In genomic region chr17:82213251-82214011, GRCh38 we compare ENCODE assay signal across 8 cellular contexts. TPM values are rescaled to one million over a fixed set of nuclear protein-coding genes. Genes with fewer than 3 reads are reported as not detected.
A peak's percentile ranks its signal among the peaks of the same experiment; 100 is the strongest.
DNase-seq lines count a peak whose midpoint lies in the region; ATAC-seq, FAIRE-seq and TF ChIP-seq lines count a peak whose summit lies in the region.

No MANE protein-coding gene starts in this region.

- H3K9ac ChIP-seq in H1 (replicated peaks in 1 of 4; ENCODE audit: extremely low read depth in 1 of 4, low read depth in 3 of 4, low read length in 3 of 4) (peak overlapping the region in 3 of 4 experiments; percentile 38 to 82 (median 59); a peak in 4 of 7 replicates), mesendoderm (ENCODE audit: low read length) (peak overlapping the region; percentile 82)

- H3K14ac ChIP-seq in H1 (ENCODE audit: insufficient read length): no peak overlapping the region

- peak overlapping the region; percentile 94 for H3K27ac Mint-ChIP-seq in stimulated activated naive B cell treated with anti-CD40 and anti-IgM and Interleukin-4, amounts not matched to agents 10 μg/mL and 1 μg/mL and 100 μg/mL, for 72 hours

- no peak overlapping the region for H3K56ac ChIP-seq in H1 (replicated peaks; ENCODE audit: insufficient read length, low read depth, low read length)
- peak overlapping the region; percentile 95 for H3K56ac ChIP-seq in mesendoderm (ENCODE audit: low read length)

- ATAC-seq in GM21723 (IDR thresholded peaks at IDR 0.05; ENCODE audit: unreplicated experiment): peak; percentile 24
- peak in 1 of 2 donors; percentile 2 for ATAC-seq in stimulated activated naive B cell treated with anti-CD40 and anti-IgM and Interleukin-4, amounts not matched to agents 10 μg/mL and 1 μg/mL and 100 μg/mL, for 72 hours (replicated peaks)

- in situ Hi-C loops in Caki2 (cut with HindIII; ENCODE audit: low pct_unique_long_range_greater_than_20kb, low sequenced_read_pairs): no loop called here

- H3K9me3 ChIP-seq in H1 (ENCODE audit: insufficient read depth in 2 of 2, low read depth in 1 of 2, low read length in 1 of 2): no peaks in the 10 kb centered on the region; a peak in 1 of 4 replicates

- CTCF ChIA-PET in H1 (lab: Charles Lee; ENCODE audit: partially characterized antibody): interaction anchor here (1.1 kb wide), 1 partner anchor 38 kb away, joined by 3 read pairs; no protein-coding TSS in a partner anchor

- no peak overlapping the region for H2BK20ac ChIP-seq in H1 (ENCODE audit: low read length)

- H3K79me1 ChIP-seq in H1 (ENCODE audit: low read depth, low read length) (no peaks in the 10 kb centered on the region), mesendoderm (ENCODE audit: low read length) (no peaks in the 10 kb centered on the region)

- WGBS in H1 (ENCODE audit: extremely low coverage in 1 of 2, insufficient coverage in 1 of 2, insufficient read length in 1 of 2, insufficient replicate concordance in 2 of 2, low coverage in 1 of 2, low lambda C conversion rate in 2 of 2, missing lambda C conversion rate in 1 of 2), 2 experiments: 34% methylated on average over 11 of the region's 37 CpGs; no CpG with 5 or more reads in 1 of the 2 experiments
- no CpG with 5 or more reads among the region's 37 CpGs for whole genome bisulfite sequencing in mesendoderm (ENCODE audit: extremely low coverage, insufficient coverage, low lambda C conversion rate)

- peaks cover 0 to 2% of the 10 kb centered on the region in 2 experiments for H4K20me1 ChIP-seq in H1 (replicated peaks in 1 of 2; ENCODE audit: control insufficient read depth in 1 of 2, insufficient read depth in 2 of 2, low read length in 2 of 2)

- H4K8ac ChIP-seq in H1 (ENCODE audit: extremely low read depth, insufficient read depth, low read length): peak overlapping the region; percentile 92; the same call in 1 of the 2 replicates
- H4K8ac ChIP-seq in mesendoderm (ENCODE audit: low read depth, low read length): peak overlapping the region; percentile 96

- H4K91ac ChIP-seq in H1 (replicated peaks; ENCODE audit: insufficient read length, low read length): peak overlapping the region; percentile 56

- no peak for FAIRE-seq in H1 (lab: Jason Lieb, UNC)

- H4K5ac ChIP-seq in H1 (ENCODE audit: insufficient read length, low read depth, low read length) (no peak overlapping the region), mesendoderm (ENCODE audit: low read length) (no peak overlapping the region)

- H3K36me3 Mint-ChIP-seq in stimulated activated naive B cell treated with anti-CD40 and anti-IgM and Interleukin-4, amounts not matched to agents 10 μg/mL and 1 μg/mL and 100 μg/mL, for 72 hours: peaks cover 0 to 2% of the 10 kb centered on the region in 2 donors

- H2BK15ac ChIP-seq in H1 (ENCODE audit: low read length) (no peak overlapping the region; the same call in 1 of the 2 replicates), mesendoderm (replicated peaks; ENCODE audit: low read depth) (no peak overlapping the region)

- no peaks in the 10 kb centered on the region for H3K27me3 Mint-ChIP-seq in stimulated activated naive B cell treated with anti-CD40 and anti-IgM and Interleukin-4, amounts not matched to agents 10 μg/mL and 1 μg/mL and 100 μg/mL, for 72 hours

- H3K4me3 Mint-ChIP-seq in stimulated activated naive B cell treated with anti-CD40 and anti-IgM and Interleukin-4, amounts not matched to agents 10 μg/mL and 1 μg/mL and 100 μg/mL, for 72 hours: peak overlapping the region; percentile 74 to 83

- H3K4ac ChIP-seq in H1 (replicated peaks; ENCODE audit: insufficient read length, low read depth, low read length) (peak overlapping the region; percentile 53), mesendoderm (ENCODE audit: low read depth, low read length) (peak overlapping the region; percentile 29)

- H3K4me3 ChIP-seq in H1 (ENCODE audit: extremely low read depth in 1 of 4, insufficient read depth in 2 of 4, low read depth in 3 of 4, low read length in 4 of 4) (peak overlapping the region; percentile 56 to 98 (median 62)), mesendoderm (ENCODE audit: low read length) (peak overlapping the region; percentile 45)

- H3K4me1 Mint-ChIP-seq in stimulated activated naive B cell treated with anti-CD40 and anti-IgM and Interleukin-4, amounts not matched to agents 10 μg/mL and 1 μg/mL and 100 μg/mL, for 72 hours: peaks cover 28 to 36% of the 10 kb centered on the region in 2 donors

- H2BK120ac ChIP-seq in H1 (replicated peaks; ENCODE audit: low read depth, low read length) (no peak overlapping the region), mesendoderm (ENCODE audit: low read depth, low read length) (no peak overlapping the region)

- no peak overlapping the region for H2BK12ac ChIP-seq in H1 (ENCODE audit: low read depth, low read length)

- H3K36me3 ChIP-seq in H1 (ENCODE audit: control insufficient read depth in 2 of 4, insufficient read depth in 4 of 4, low read length in 3 of 4) (no peaks in the 10 kb centered on the region), mesendoderm (ENCODE audit: control insufficient read depth, insufficient read depth, low read length) (no peaks in the 10 kb centered on the region)

- H3K27ac ChIP-seq in H1 (ENCODE audit: low read depth, low read length): no peak overlapping the region
- H3K27ac ChIP-seq in mesendoderm (ENCODE audit: low read depth, low read length): no peak overlapping the region

- peaks cover 0 to 4% (median under 1%) of the 10 kb centered on the region in 4 experiments; a peak in 2 of 7 replicates for H3K4me1 ChIP-seq in H1 (replicated peaks in 1 of 4; ENCODE audit: control insufficient read depth in 3 of 4, insufficient read depth in 4 of 4, low read length in 3 of 4)
- H3K4me1 ChIP-seq in mesendoderm (ENCODE audit: control insufficient read depth, low read depth, low read length): no peaks in the 10 kb centered on the region

- H3K27me3 ChIP-seq in H1 (replicated peaks in 1 of 4; ENCODE audit: control insufficient read depth in 3 of 4, extremely low read depth in 1 of 4, insufficient read depth in 3 of 4, low read length in 3 of 4): peaks cover 2 to 21% (median 13%) of the 10 kb centered on the region in 4 experiments
- no peaks in the 10 kb centered on the region for H3K27me3 ChIP-seq in mesendoderm (ENCODE audit: insufficient read depth, low read length, poor library complexity)

- no peak overlapping the region; the same call in 1 of the 2 replicates for H2BK5ac ChIP-seq in H1 (ENCODE audit: low read depth, low read length)
- H2BK5ac ChIP-seq in mesendoderm (ENCODE audit: low read length): no peak overlapping the region

- H3K79me2 ChIP-seq in H1 (ENCODE audit: control insufficient read depth in 1 of 2, insufficient read depth in 2 of 2, low read length in 2 of 2) (no peaks in the 10 kb centered on the region), mesendoderm (ENCODE audit: control insufficient read depth, insufficient read depth, low read length) (no peaks in the 10 kb centered on the region)

- TF ChIP-seq CTCF in H1 (IDR thresholded peaks at IDR 0.05; ENCODE audit: control extremely low read depth in 1 of 3, insufficient read depth in 1 of 3, low read depth in 1 of 3, low read length in 3 of 3): no peak

- H3K9me3 Mint-ChIP-seq in stimulated activated naive B cell treated with anti-CD40 and anti-IgM and Interleukin-4, amounts not matched to agents 10 μg/mL and 1 μg/mL and 100 μg/mL, for 72 hours: no peaks in the 10 kb centered on the region

- peak overlapping the region; percentile 36; the same call in 1 of the 2 replicates for H2AFZ ChIP-seq in H1 (ENCODE audit: low read length)

- H3K18ac ChIP-seq in H1 (ENCODE audit: extremely low read depth, low read length) (no peak overlapping the region; the same call in 1 of the 2 replicates), mesendoderm (ENCODE audit: low read length) (peak overlapping the region; percentile 81)

- H3K4me2 ChIP-seq in H1 (ENCODE audit: insufficient read depth in 1 of 2, low read depth in 2 of 2, low read length in 2 of 2) (peak overlapping the region; percentile 61 to 93), mesendoderm (ENCODE audit: low read length) (peak overlapping the region; percentile 56)

- POLR2A ChIA-PET in H1 (lab: Charles Lee; ENCODE audit: partially characterized antibody): interaction anchor here (0.7 to 3.6 kb wide), 6 partner anchors 16 to 238 kb away, joined by 3 to 11 read pairs (median 5); partner anchors contain the start of genes CSNK1D and SLC16A3

- peak; percentile 63 for DNase-seq in Caki2 (ENCODE audit: low read depth)
- peak; percentile 63 for DNase-seq in NCI-H1694 (lab: John Stamatoyannopoulos, UW)
- peak; percentile 70 to 78 for DNase-seq in activated CD4-positive, alpha-beta T cell treated with anti-CD3 and anti-CD28 coated beads, Interleukin-2, amount 50 U/mL, for 48 hours
- DNase-seq in H1 (ENCODE audit: low read depth in 1 of 2, low spot score in 2 of 2): peak in 1 of 2 experiments; percentile 73
- DNase-seq in mesendoderm: peak; percentile 61
- peak; percentile 37 for DNase-seq in stimulated activated naive B cell treated with anti-CD40 and anti-IgM and Interleukin-4, amounts not matched to agents 10 μg/mL and 1 μg/mL and 100 μg/mL, for 72 hours
- no peak for DNase-seq in AML-193 (lab: John Stamatoyannopoulos, UW)

- TF ChIP-seq EP300 in H1 (IDR thresholded peaks at IDR 0.05; ENCODE audit: borderline replicate concordance in 1 of 2, low read depth in 2 of 2, low read length in 2 of 2): no peak

- peaks cover 4% of the 10 kb centered on the region; the same call in 1 of the 2 replicates for H3K23me2 ChIP-seq in H1 (ENCODE audit: low read depth, low read length)

- H3K23ac ChIP-seq in H1 (ENCODE audit: insufficient read length): no peak overlapping the region
- no peak overlapping the region for H3K23ac ChIP-seq in mesendoderm (ENCODE audit: low read length)

- H2AK5ac ChIP-seq in H1 (ENCODE audit: low read depth, low read length): no peak overlapping the region
- H2AK5ac ChIP-seq in mesendoderm (ENCODE audit: low read length): no peak overlapping the region

- no peak for TF ChIP-seq RAD21 in H1 (IDR thresholded peaks at IDR 0.05 in 1 of 2, conservative IDR thresholded peaks at IDR 0.05 in 1 of 2; ENCODE audit: low read depth in 2 of 2, low read length in 2 of 2)

- TF ChIP-seq POLR2A in H1 (IDR thresholded peaks at IDR 0.05; ENCODE audit: control extremely low read depth in 1 of 2, low read depth in 2 of 2, low read length in 2 of 2): no peak

RNA-seq across cellular contexts. Expression of gene CCDC57, which starts 0.8 kb away (rescaled TPM):
- 8.4 and 10.8 TPM in 2 replicates for total RNA-seq in Caki2 (2014; rRNA removed; shearing (Covaris generic); ENCODE audit: low replicate concordance)
- 12.6 and 12.9 TPM in 2 replicates for total RNA-seq in H1 (2021; fragmentation: NEBNext Ultra II Directional; extraction: Animal tissue kit (Norgen Biotek cat#: 25700))
- polyA plus RNA-seq in H1 (2011; rRNA removed): 8.4 and 10.1 TPM in 2 replicates
- polyA plus RNA-seq in H1 (2011; cell fraction: cytosol; rRNA removed): 8.7 TPM
- 44.1 TPM for polyA plus RNA-seq in H1 (2011; cell fraction: nucleus; rRNA removed)
- 10.7 to 12.8 TPM (median 12.1 TPM) in 4 replicates for polyA plus RNA-seq in H1 (2012, experiment 1 of 2)
- polyA plus RNA-seq in H1 (2012, experiment 2 of 2): 6.4 TPM
- polyA plus RNA-seq in H1 (2013, experiment 1 of 2): 9.8 TPM
- polyA plus RNA-seq in H1 (2013, experiment 2 of 2): 7.5 TPM
- polyA minus RNA-seq in H1 (2011; rRNA and poly(A)+ RNA removed): 7.7 and 10.1 TPM in 2 replicates
- polyA minus RNA-seq in H1 (2011; cell fraction: cytosol; rRNA and poly(A)+ RNA removed): 8.0 TPM
- polyA minus RNA-seq in H1 (2011; cell fraction: nucleus; rRNA and poly(A)+ RNA removed): 20.7 TPM
- 6.8 TPM for polyA plus RNA-seq in mesendoderm (2013, experiment 1 of 2)
- 7.4 TPM for polyA plus RNA-seq in mesendoderm (2013, experiment 2 of 2)

RNA-seq across cellular contexts. Expression of gene SLC16A3, which starts 15.4 kb away (rescaled TPM):
- total RNA-seq in Caki2 (2014; rRNA removed; shearing (Covaris generic); ENCODE audit: low replicate concordance): 589 and 677 TPM in 2 replicates
- total RNA-seq in H1 (2021; fragmentation: NEBNext Ultra II Directional; extraction: Animal tissue kit (Norgen Biotek cat#: 25700)): 3.6 and 3.8 TPM in 2 replicates
- polyA plus RNA-seq in H1 (2011; rRNA removed): 8.7 and 12.2 TPM in 2 replicates
- 10.9 TPM for polyA plus RNA-seq in H1 (2011; cell fraction: cytosol; rRNA removed)
- polyA plus RNA-seq in H1 (2011; cell fraction: nucleus; rRNA removed): 11.1 TPM
- 4.4 to 12.8 TPM (median 9.7 TPM) in 4 replicates for polyA plus RNA-seq in H1 (2012, experiment 1 of 2)
- polyA plus RNA-seq in H1 (2012, experiment 2 of 2): 4.5 TPM
- 15.4 TPM for polyA plus RNA-seq in H1 (2013, experiment 1 of 2)
- 12.6 TPM for polyA plus RNA-seq in H1 (2013, experiment 2 of 2)
- 5.7 and 10.2 TPM in 2 replicates for polyA minus RNA-seq in H1 (2011; rRNA and poly(A)+ RNA removed)
- 18.5 TPM for polyA minus RNA-seq in H1 (2011; cell fraction: cytosol; rRNA and poly(A)+ RNA removed)
- polyA minus RNA-seq in H1 (2011; cell fraction: nucleus; rRNA and poly(A)+ RNA removed): 9.7 TPM
- 1.9 TPM for polyA plus RNA-seq in mesendoderm (2013, experiment 1 of 2)
- 1.6 TPM for polyA plus RNA-seq in mesendoderm (2013, experiment 2 of 2)

Comparison
In these comparisons a context has a peak if more than half of its experiments do, and no peak if none do; other contexts are left out.
1. DNase-seq: peak in Caki2 (single experiment), NCI-H1694 (single experiment), activated CD4-positive, alpha-beta T cell treated with anti-CD3 and anti-CD28 coated beads, Interleukin-2, amount 50 U/mL, for 48 hours (2 of 2), mesendoderm (single experiment) and stimulated activated naive B cell treated with anti-CD40 and anti-IgM and Interleukin-4, amounts not matched to agents 10 μg/mL and 1 μg/mL and 100 μg/mL, for 72 hours (single experiment); none in AML-193 (0 of 2).
2. RNA of gene SLC16A3, which starts 15.4 kb away (total RNA-seq): 589 to 677 TPM in Caki2; 3.6 to 3.8 TPM in H1; every median in the first group is over 100 times any median in the second.